Comparison of ENCODE assay signal across 1 cellular context in the genomic region with DNA sequence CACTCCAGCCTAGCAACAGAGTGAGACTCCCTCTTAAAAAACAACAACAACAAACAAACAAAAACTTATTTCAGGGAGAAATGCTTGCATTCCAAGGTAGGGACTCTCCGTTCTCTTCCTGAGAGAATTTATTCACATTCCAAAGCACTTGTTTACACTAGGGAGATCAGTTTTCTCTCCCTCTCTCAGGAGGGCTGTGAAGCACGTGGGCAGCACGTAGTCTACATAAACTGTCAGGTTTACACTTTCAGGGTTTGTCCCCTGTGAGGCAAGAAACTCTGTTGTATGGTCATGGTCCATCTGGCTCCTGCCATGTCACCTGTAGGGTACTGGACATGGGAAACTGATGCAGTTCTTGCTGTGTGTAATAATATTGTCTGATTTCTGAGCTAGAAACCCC.
TF ChIP-seq lines count a peak whose summit lies in the region.

No MANE protein-coding gene starts in this region.

TF ChIP-seq in HepG2, 621 proteins besides CTCF, POLR2A, EP300 and RAD21 (continued from another document):
- TF ChIP-seq CBX2 (IDR thresholded peaks at IDR 0.05; ENCODE audit: low read depth, low read length) (no peak), CBX2 (CRISPR knock-in tag; IDR thresholded peaks at IDR 0.05; ENCODE audit: low read depth) (no peak), GATA4 (IDR thresholded peaks at IDR 0.05; ENCODE audit: borderline replicate concordance, low read depth) (no peak), ZNF788 (CRISPR knock-in tag; IDR thresholded peaks at IDR 0.05; ENCODE audit: borderline replicate concordance) (0 out of 2 replicates have a peak, but pooled peaks have one; percentile 52), ZNF878 (CRISPR knock-in tag; IDR thresholded peaks at IDR 0.05) (peak; percentile 79; the same call in 1 of the 2 replicates), ZNF451 (CRISPR knock-in tag; IDR thresholded peaks at IDR 0.05) (no peak), ZSCAN21 (CRISPR knock-in tag; IDR thresholded peaks at IDR 0.05; ENCODE audit: borderline replicate concordance) (0 out of 2 replicates have a peak, but pooled peaks have one; percentile 36), NR3C1 (CRISPR knock-in tag; IDR thresholded peaks at IDR 0.05) (no peak), YY1 (IDR thresholded peaks at IDR 0.05; ENCODE audit: insufficient read depth, insufficient replicate concordance, low read depth, low read length) (no peak), ZSCAN9 (CRISPR knock-in tag; IDR thresholded peaks at IDR 0.05; ENCODE audit: borderline replicate concordance) (peak; percentile 60; the same call in 1 of the 2 replicates), MZF1 (CRISPR knock-in tag; IDR thresholded peaks at IDR 0.05; ENCODE audit: borderline replicate concordance) (no peak), ZNF761 (CRISPR knock-in tag; conservative IDR thresholded peaks at IDR 0.05) (no peak), ZNF263 (CRISPR knock-in tag; IDR thresholded peaks at IDR 0.05) (no peak), ZNF101 (CRISPR knock-in tag; IDR thresholded peaks at IDR 0.05; ENCODE audit: borderline replicate concordance, low read depth) (no peak), NPAS2 (CRISPR knock-in tag; IDR thresholded peaks at IDR 0.05; ENCODE audit: borderline replicate concordance) (no peak), TBX3 (IDR thresholded peaks at IDR 0.05; ENCODE audit: borderline replicate concordance) (no peak), CENPT (CRISPR knock-in tag; IDR thresholded peaks at IDR 0.05; ENCODE audit: low read depth) (no peak), GZF1 (CRISPR knock-in tag; IDR thresholded peaks at IDR 0.05) (no peak), EED (CRISPR knock-in tag; IDR thresholded peaks at IDR 0.05) (no peak; the same call in 1 of the 2 replicates), ZBTB3 (CRISPR knock-in tag; IDR thresholded peaks at IDR 0.05; ENCODE audit: borderline replicate concordance, low read depth) (no peak), ZNF44 (CRISPR knock-in tag; IDR thresholded peaks at IDR 0.05) (no peak), ZNF460 (CRISPR knock-in tag; IDR thresholded peaks at IDR 0.05; ENCODE audit: borderline replicate concordance) (no peak), ZNF713 (CRISPR knock-in tag; IDR thresholded peaks at IDR 0.05) (no peak), CEBPB (IDR thresholded peaks at IDR 0.05; ENCODE audit: borderline replicate concordance, low read depth, low read length) (peak; percentile 33; the same call in 1 of the 2 replicates), SP5 (CRISPR knock-in tag; IDR thresholded peaks at IDR 0.05; ENCODE audit: borderline replicate concordance, low read depth) (no peak; the same call in 1 of the 2 replicates), HNRNPL (IDR thresholded peaks at IDR 0.05; ENCODE audit: low read depth, low read length) (no peak), NR2C2 (CRISPR knock-in tag; IDR thresholded peaks at IDR 0.05; ENCODE audit: borderline replicate concordance) (no peak), SKI (IDR thresholded peaks at IDR 0.05; ENCODE audit: partially characterized antibody) (no peak), ERF (CRISPR knock-in tag; IDR thresholded peaks at IDR 0.05) (peak; percentile 77), ZNF747 (CRISPR knock-in tag; IDR thresholded peaks at IDR 0.05; ENCODE audit: borderline replicate concordance) (no peak), ELF3 (CRISPR knock-in tag; IDR thresholded peaks at IDR 0.05) (peak; percentile 50), SALL1 (CRISPR knock-in tag; IDR thresholded peaks at IDR 0.05) (peak; percentile 49), BHLHE40 (IDR thresholded peaks at IDR 0.05; ENCODE audit: low read length) (peak; percentile 60), ZNF20 (CRISPR knock-in tag; IDR thresholded peaks at IDR 0.05) (no peak), NBN (conservative IDR thresholded peaks at IDR 0.05) (no peak), THAP11 (CRISPR knock-in tag; IDR thresholded peaks at IDR 0.05) (peak; percentile 75)
- TF ChIP-seq, protein P1, sequence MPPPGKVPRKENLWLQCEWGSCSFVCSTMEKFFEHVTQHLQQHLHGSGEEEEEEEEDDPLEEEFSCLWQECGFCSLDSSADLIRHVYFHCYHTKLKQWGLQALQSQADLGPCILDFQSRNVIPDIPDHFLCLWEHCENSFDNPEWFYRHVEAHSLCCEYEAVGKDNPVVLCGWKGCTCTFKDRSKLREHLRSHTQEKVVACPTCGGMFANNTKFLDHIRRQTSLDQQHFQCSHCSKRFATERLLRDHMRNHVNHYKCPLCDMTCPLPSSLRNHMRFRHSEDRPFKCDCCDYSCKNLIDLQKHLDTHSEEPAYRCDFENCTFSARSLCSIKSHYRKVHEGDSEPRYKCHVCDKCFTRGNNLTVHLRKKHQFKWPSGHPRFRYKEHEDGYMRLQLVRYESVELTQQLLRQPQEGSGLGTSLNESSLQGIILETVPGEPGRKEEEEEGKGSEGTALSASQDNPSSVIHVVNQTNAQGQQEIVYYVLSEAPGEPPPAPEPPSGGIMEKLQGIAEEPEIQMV (CRISPR knock-in tag; IDR thresholded peaks at IDR 0.05; ENCODE audit: low read depth): no peak
- TF ChIP-seq, protein P2, sequence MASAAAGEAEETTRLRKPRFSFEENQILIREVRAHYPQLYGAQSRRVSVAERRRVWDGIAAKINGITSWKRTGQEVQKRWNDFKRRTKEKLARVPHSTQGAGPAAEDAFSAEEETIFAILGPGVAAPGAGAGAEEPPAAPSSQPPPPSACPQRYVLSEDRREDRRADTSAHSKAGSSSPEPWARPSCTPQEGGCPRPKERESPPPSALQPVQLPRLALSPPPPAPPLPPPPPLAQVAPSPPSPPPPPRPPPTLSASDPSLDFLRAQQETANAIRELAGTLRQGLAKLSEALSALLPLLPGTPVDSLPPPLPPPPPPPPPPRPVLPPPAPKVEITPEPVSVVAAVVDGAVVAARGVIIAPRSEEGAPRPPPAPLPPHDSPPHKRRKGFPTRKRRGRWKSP (CRISPR knock-in tag; IDR thresholded peaks at IDR 0.05): 0 out of 2 replicates have a peak, but pooled peaks have one; percentile 45
- TF ChIP-seq, protein P3, sequence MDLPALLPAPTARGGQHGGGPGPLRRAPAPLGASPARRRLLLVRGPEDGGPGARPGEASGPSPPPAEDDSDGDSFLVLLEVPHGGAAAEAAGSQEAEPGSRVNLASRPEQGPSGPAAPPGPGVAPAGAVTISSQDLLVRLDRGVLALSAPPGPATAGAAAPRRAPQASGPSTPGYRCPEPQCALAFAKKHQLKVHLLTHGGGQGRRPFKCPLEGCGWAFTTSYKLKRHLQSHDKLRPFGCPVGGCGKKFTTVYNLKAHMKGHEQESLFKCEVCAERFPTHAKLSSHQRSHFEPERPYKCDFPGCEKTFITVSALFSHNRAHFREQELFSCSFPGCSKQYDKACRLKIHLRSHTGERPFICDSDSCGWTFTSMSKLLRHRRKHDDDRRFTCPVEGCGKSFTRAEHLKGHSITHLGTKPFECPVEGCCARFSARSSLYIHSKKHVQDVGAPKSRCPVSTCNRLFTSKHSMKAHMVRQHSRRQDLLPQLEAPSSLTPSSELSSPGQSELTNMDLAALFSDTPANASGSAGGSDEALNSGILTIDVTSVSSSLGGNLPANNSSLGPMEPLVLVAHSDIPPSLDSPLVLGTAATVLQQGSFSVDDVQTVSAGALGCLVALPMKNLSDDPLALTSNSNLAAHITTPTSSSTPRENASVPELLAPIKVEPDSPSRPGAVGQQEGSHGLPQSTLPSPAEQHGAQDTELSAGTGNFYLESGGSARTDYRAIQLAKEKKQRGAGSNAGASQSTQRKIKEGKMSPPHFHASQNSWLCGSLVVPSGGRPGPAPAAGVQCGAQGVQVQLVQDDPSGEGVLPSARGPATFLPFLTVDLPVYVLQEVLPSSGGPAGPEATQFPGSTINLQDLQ (CRISPR knock-in tag; IDR thresholded peaks at IDR 0.05): no peak
- TF ChIP-seq, protein P4, sequence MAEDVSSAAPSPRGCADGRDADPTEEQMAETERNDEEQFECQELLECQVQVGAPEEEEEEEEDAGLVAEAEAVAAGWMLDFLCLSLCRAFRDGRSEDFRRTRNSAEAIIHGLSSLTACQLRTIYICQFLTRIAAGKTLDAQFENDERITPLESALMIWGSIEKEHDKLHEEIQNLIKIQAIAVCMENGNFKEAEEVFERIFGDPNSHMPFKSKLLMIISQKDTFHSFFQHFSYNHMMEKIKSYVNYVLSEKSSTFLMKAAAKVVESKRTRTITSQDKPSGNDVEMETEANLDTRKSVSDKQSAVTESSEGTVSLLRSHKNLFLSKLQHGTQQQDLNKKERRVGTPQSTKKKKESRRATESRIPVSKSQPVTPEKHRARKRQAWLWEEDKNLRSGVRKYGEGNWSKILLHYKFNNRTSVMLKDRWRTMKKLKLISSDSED (CRISPR knock-in tag; IDR thresholded peaks at IDR 0.05): no peak
- TF ChIP-seq, protein P5, sequence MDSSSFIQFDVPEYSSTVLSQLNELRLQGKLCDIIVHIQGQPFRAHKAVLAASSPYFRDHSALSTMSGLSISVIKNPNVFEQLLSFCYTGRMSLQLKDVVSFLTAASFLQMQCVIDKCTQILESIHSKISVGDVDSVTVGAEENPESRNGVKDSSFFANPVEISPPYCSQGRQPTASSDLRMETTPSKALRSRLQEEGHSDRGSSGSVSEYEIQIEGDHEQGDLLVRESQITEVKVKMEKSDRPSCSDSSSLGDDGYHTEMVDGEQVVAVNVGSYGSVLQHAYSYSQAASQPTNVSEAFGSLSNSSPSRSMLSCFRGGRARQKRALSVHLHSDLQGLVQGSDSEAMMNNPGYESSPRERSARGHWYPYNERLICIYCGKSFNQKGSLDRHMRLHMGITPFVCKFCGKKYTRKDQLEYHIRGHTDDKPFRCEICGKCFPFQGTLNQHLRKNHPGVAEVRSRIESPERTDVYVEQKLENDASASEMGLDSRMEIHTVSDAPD (CRISPR knock-in tag; IDR thresholded peaks at IDR 0.05): no peak
- TF ChIP-seq, protein P6, sequence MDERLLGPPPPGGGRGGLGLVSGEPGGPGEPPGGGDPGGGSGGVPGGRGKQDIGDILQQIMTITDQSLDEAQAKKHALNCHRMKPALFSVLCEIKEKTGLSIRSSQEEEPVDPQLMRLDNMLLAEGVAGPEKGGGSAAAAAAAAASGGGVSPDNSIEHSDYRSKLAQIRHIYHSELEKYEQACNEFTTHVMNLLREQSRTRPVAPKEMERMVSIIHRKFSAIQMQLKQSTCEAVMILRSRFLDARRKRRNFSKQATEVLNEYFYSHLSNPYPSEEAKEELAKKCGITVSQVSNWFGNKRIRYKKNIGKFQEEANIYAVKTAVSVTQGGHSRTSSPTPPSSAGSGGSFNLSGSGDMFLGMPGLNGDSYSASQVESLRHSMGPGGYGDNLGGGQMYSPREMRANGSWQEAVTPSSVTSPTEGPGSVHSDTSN (CRISPR knock-in tag; IDR thresholded peaks at IDR 0.05): no peak
- TF ChIP-seq, protein P7, sequence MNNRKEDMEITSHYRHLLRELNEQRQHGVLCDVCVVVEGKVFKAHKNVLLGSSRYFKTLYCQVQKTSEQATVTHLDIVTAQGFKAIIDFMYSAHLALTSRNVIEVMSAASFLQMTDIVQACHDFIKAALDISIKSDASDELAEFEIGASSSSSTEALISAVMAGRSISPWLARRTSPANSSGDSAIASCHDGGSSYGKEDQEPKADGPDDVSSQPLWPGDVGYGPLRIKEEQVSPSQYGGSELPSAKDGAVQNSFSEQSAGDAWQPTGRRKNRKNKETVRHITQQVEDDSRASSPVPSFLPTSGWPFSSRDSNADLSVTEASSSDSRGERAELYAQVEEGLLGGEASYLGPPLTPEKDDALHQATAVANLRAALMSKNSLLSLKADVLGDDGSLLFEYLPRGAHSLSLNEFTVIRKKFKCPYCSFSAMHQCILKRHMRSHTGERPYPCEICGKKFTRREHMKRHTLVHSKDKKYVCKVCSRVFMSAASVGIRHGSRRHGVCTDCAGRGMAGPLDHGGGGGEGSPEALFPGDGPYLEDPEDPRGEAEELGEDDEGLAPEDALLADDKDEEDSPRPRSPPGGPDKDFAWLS (CRISPR knock-in tag; IDR thresholded peaks at IDR 0.05; ENCODE audit: borderline replicate concordance): no peak
- TF ChIP-seq, protein P8, sequence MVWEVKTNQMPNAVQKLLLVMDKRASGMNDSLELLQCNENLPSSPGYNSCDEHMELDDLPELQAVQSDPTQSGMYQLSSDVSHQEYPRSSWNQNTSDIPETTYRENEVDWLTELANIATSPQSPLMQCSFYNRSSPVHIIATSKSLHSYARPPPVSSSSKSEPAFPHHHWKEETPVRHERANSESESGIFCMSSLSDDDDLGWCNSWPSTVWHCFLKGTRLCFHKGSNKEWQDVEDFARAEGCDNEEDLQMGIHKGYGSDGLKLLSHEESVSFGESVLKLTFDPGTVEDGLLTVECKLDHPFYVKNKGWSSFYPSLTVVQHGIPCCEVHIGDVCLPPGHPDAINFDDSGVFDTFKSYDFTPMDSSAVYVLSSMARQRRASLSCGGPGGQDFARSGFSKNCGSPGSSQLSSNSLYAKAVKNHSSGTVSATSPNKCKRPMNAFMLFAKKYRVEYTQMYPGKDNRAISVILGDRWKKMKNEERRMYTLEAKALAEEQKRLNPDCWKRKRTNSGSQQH (CRISPR knock-in tag; IDR thresholded peaks at IDR 0.05; ENCODE audit: low read depth): no peak
- TF ChIP-seq, protein P9, sequence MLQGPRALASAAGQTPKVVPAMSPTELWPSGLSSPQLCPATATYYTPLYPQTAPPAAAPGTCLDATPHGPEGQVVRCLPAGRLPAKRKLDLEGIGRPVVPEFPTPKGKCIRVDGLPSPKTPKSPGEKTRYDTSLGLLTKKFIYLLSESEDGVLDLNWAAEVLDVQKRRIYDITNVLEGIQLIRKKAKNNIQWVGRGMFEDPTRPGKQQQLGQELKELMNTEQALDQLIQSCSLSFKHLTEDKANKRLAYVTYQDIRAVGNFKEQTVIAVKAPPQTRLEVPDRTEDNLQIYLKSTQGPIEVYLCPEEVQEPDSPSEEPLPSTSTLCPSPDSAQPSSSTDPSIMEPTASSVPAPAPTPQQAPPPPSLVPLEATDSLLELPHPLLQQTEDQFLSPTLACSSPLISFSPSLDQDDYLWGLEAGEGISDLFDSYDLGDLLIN (CRISPR knock-in tag; IDR thresholded peaks at IDR 0.05; ENCODE audit: borderline replicate concordance): no peak
- TF ChIP-seq, protein P10, sequence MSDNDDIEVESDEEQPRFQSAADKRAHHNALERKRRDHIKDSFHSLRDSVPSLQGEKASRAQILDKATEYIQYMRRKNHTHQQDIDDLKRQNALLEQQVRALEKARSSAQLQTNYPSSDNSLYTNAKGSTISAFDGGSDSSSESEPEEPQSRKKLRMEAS (IDR thresholded peaks at IDR 0.05): peak; percentile 85
- TF ChIP-seq, protein P11, sequence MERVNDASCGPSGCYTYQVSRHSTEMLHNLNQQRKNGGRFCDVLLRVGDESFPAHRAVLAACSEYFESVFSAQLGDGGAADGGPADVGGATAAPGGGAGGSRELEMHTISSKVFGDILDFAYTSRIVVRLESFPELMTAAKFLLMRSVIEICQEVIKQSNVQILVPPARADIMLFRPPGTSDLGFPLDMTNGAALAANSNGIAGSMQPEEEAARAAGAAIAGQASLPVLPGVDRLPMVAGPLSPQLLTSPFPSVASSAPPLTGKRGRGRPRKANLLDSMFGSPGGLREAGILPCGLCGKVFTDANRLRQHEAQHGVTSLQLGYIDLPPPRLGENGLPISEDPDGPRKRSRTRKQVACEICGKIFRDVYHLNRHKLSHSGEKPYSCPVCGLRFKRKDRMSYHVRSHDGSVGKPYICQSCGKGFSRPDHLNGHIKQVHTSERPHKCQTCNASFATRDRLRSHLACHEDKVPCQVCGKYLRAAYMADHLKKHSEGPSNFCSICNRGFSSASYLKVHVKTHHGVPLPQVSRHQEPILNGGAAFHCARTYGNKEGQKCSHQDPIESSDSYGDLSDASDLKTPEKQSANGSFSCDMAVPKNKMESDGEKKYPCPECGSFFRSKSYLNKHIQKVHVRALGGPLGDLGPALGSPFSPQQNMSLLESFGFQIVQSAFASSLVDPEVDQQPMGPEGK (CRISPR knock-in tag; IDR thresholded peaks at IDR 0.05): no peak
- TF ChIP-seq, protein P12, sequence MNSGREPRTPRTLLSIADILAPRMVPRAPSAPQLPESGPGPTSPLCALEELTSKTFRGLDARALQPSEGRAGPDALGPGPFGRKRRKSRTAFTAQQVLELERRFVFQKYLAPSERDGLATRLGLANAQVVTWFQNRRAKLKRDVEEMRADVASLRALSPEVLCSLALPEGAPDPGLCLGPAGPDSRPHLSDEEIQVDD (CRISPR knock-in tag; IDR thresholded peaks at IDR 0.05; ENCODE audit: borderline replicate concordance): no peak
TF ChIP-seq in HepG2: peak in this region for 90.
